In genomic region chr11:47533690-47534135, GRCh38 we compare ENCODE assay signal across 20 cellular contexts. TPM values are rescaled to one million over a fixed set of nuclear protein-coding genes. Genes with fewer than 3 reads are reported as not detected.
DNase-seq lines count a peak whose midpoint lies in the region; ATAC-seq, FAIRE-seq and TF ChIP-seq lines count a peak whose summit lies in the region.
"Had no signal": no experiment of that assay in that cellular context is flagged by ENCODE, and none has a peak within 500 bp of the region (broad histone marks: within the 10 kb centered on the region; RNA-seq: fewer than 3 reads in every experiment).

No MANE protein-coding gene starts in this region.

- peak overlapping the region; percentile 22 to 64 for H3K27ac ChIP-seq in ascending aorta
- H3K27ac ChIP-seq: epithelial cell of prostate, parathyroid adenoma had no signal

- no peaks in the 10 kb centered on the region for H3K27me3 ChIP-seq in ascending aorta

- peaks cover 12 to 44% of the 10 kb centered on the region in 2 donors for H3K4me1 ChIP-seq in ascending aorta

- H3K36me3 Mint-ChIP-seq in natural killer cell treated with Interleukin-12 subunit alpha and Interleukin-12 subunit beta and Interleukin-15 and Interleukin-18, amount 100 ng/mL, for 72 hours: no peaks in the 10 kb centered on the region
- no peaks in the 10 kb centered on the region for H3K36me3 Mint-ChIP-seq in glutamatergic neuron (ENCODE audit: unreplicated experiment)

- DNase-seq in AG04449 (ENCODE audit: low read depth, low spot score): peak; percentile 68
- peak; percentile 33 for DNase-seq in H4 (ENCODE audit: low spot score)
- DNase-seq in ascending aorta (ENCODE audit: low spot score in 2 of 2): no peak
- DNase-seq in natural killer cell treated with Interleukin-12 subunit alpha and Interleukin-12 subunit beta and Interleukin-15 and Interleukin-18, amount 100 ng/mL, for 72 hours (ENCODE audit: low spot score): no peak
- DNase-seq in glutamatergic neuron: no peak
- DNase-seq in RCC 7860 (ENCODE audit: low spot score): no peak
- no peak for DNase-seq in kidney glomerular epithelial cell (lab: John Stamatoyannopoulos, UW)
- DNase-seq: activated CD4-positive, alpha-beta T cell treated with anti-CD3 and anti-CD28 coated beads, Interleukin-2, amount 50 U/mL, for 1 hour; activated effector memory CD4-positive, alpha-beta T cell treated with Interleukin-2 at 50 U/mL for 16 hours; H7; stimulated activated CD4-positive, alpha-beta T cell treated with anti-CD3 and anti-CD28 coated beads, Interleukin-15, amount 100 ng/mL, for 24 hours had no signal

- POLR2A ChIA-PET in AG04449 (lab: Yijun Ruan, JAX): interaction anchor here (0.6 to 1.4 kb wide), 3 partner anchors 9 to 77 kb away, joined by 3 to 8 read pairs (median 3); no protein-coding TSS in a partner anchor

- intact Hi-C loops in ascending aorta (cut with DNase I): loop anchor here (2.0 kb wide), 1 partner anchor 19 kb away; the partner anchor contains the start of gene CELF1

- FAIRE-seq in islet of Langerhans (lab: Jason Lieb, UNC) (peak; percentile 17), RCC 7860 (lab: Jason Lieb, UNC) (no peak)

- no peak overlapping the region for H3K4me3 Mint-ChIP-seq in natural killer cell treated with Interleukin-12 subunit alpha and Interleukin-12 subunit beta and Interleukin-15 and Interleukin-18, amount 100 ng/mL, for 72 hours
- no peak overlapping the region for H3K4me3 Mint-ChIP-seq in glutamatergic neuron (ENCODE audit: unreplicated experiment)
- H3K4me3 Mint-ChIP-seq: B cell; T-helper 2 cell treated with Interferon-gamma antibody and Interleukin-4, amounts not matched to agents 5 μg/mL and 100 μg/mL, for 36 hours; type B pancreatic cell had no signal

- no peak for TF ChIP-seq CTCF in AG04449 (IDR thresholded peaks at IDR 0.05; ENCODE audit: insufficient read depth, low read length, missing control alignments)
- TF ChIP-seq CTCF in ascending aorta (IDR thresholded peaks at IDR 0.05): no peak
- no peak for TF ChIP-seq CTCF in glutamatergic neuron (IDR thresholded peaks at IDR 0.05; ENCODE audit: partially characterized antibody, unreplicated experiment)

- H3K9me3 ChIP-seq in ascending aorta: no peaks in the 10 kb centered on the region

- H3K27me3 Mint-ChIP-seq in natural killer cell treated with Interleukin-12 subunit alpha and Interleukin-12 subunit beta and Interleukin-15 and Interleukin-18, amount 100 ng/mL, for 72 hours: no peaks in the 10 kb centered on the region
- peaks cover 2% of the 10 kb centered on the region for H3K27me3 Mint-ChIP-seq in glutamatergic neuron (ENCODE audit: unreplicated experiment)
- H3K27me3 Mint-ChIP-seq: B cell, type B pancreatic cell had no signal

- CTCF ChIA-PET in AG04449 (lab: Yijun Ruan, JAX): interaction anchor here (1.9 kb wide), 1 partner anchor 19 kb away, joined by 10 read pairs; the partner anchor contains the start of gene CELF1

- H3K36me3 ChIP-seq in ascending aorta: no peaks in the 10 kb centered on the region

- H3K4me3 ChIP-seq in AG04449 (ENCODE audit: low read depth, low read length): no peak overlapping the region
- H3K4me3 ChIP-seq in ascending aorta: no peak overlapping the region

- no peak for ATAC-seq in natural killer cell treated with Interleukin-12 subunit alpha and Interleukin-12 subunit beta and Interleukin-15 and Interleukin-18, amount 100 ng/mL, for 72 hours

- H3K27ac Mint-ChIP-seq in natural killer cell treated with Interleukin-12 subunit alpha and Interleukin-12 subunit beta and Interleukin-15 and Interleukin-18, amount 100 ng/mL, for 72 hours: no peak overlapping the region
- no peak overlapping the region for H3K27ac Mint-ChIP-seq in glutamatergic neuron (ENCODE audit: unreplicated experiment)
- H3K27ac Mint-ChIP-seq: B cell; T-helper 2 cell treated with Interferon-gamma antibody and Interleukin-4, amounts not matched to agents 5 μg/mL and 100 μg/mL, for 36 hours had no signal

- no peaks in the 10 kb centered on the region for H3K9me3 Mint-ChIP-seq in natural killer cell treated with Interleukin-12 subunit alpha and Interleukin-12 subunit beta and Interleukin-15 and Interleukin-18, amount 100 ng/mL, for 72 hours
- H3K9me3 Mint-ChIP-seq in glutamatergic neuron (ENCODE audit: unreplicated experiment): peaks cover 3% of the 10 kb centered on the region
- H3K9me3 Mint-ChIP-seq: T-helper 2 cell treated with Interferon-gamma antibody and Interleukin-4, amounts not matched to agents 5 μg/mL and 100 μg/mL, for 36 hours; type B pancreatic cell had no signal

- peaks cover 10 to 21% of the 10 kb centered on the region in 2 donors for H3K4me1 Mint-ChIP-seq in natural killer cell treated with Interleukin-12 subunit alpha and Interleukin-12 subunit beta and Interleukin-15 and Interleukin-18, amount 100 ng/mL, for 72 hours (ENCODE audit: low read depth in 2 of 2)
- peaks cover 24% of the 10 kb centered on the region for H3K4me1 Mint-ChIP-seq in glutamatergic neuron (ENCODE audit: low read depth, unreplicated experiment)

RNA-seq across cellular contexts. Expression of gene CELF1, which starts 19.2 kb away (rescaled TPM):
- total RNA-seq in H4 (2014; rRNA removed; shearing (Covaris generic)): 52.1 and 58.8 TPM in 2 replicates
- 68.9 TPM for total RNA-seq in ascending aorta
- total RNA-seq in natural killer cell treated with Interleukin-12 subunit alpha and Interleukin-12 subunit beta and Interleukin-15 and Interleukin-18, amount 100 ng/mL, for 72 hours: 100 to 1,000 TPM; 165 to 230 TPM
- 261 TPM for total RNA-seq in glutamatergic neuron (ENCODE audit: unreplicated experiment)

RNA-seq across cellular contexts. Expression of gene PTPMT1, which starts 31.7 kb away (rescaled TPM):
- total RNA-seq in H4 (2014; rRNA removed; shearing (Covaris generic)): 108 and 137 TPM in 2 replicates
- total RNA-seq in ascending aorta (215 TPM), glutamatergic neuron (ENCODE audit: unreplicated experiment) (27.5 TPM)
- 10 to 100 TPM; 33.1 to 57.4 TPM for total RNA-seq in natural killer cell treated with Interleukin-12 subunit alpha and Interleukin-12 subunit beta and Interleukin-15 and Interleukin-18, amount 100 ng/mL, for 72 hours

RNA-seq across cellular contexts. Expression of gene KBTBD4, which starts 45.1 kb away (rescaled TPM):
- 30.8 and 35.5 TPM in 2 replicates for total RNA-seq in H4 (2014; rRNA removed; shearing (Covaris generic))
- total RNA-seq in ascending aorta (14.8 TPM), glutamatergic neuron (ENCODE audit: unreplicated experiment) (11.1 TPM)
- 10 to 100 TPM; 13.2 to 19.7 TPM for total RNA-seq in natural killer cell treated with Interleukin-12 subunit alpha and Interleukin-12 subunit beta and Interleukin-15 and Interleukin-18, amount 100 ng/mL, for 72 hours

RNA-seq across cellular contexts. Expression of gene NDUFS3, which starts 45.2 kb away (rescaled TPM):
- 94.6 and 122 TPM in 2 replicates for total RNA-seq in H4 (2014; rRNA removed; shearing (Covaris generic))
- total RNA-seq in ascending aorta: 19.9 TPM
- 100 to 1,000 TPM; 101 to 145 TPM for total RNA-seq in natural killer cell treated with Interleukin-12 subunit alpha and Interleukin-12 subunit beta and Interleukin-15 and Interleukin-18, amount 100 ng/mL, for 72 hours
- 122 TPM for total RNA-seq in glutamatergic neuron (ENCODE audit: unreplicated experiment)

RNA-seq across cellular contexts. Expression of gene FAM180B, which starts 52.8 kb away (rescaled TPM):
- total RNA-seq in H4 (2014; rRNA removed; shearing (Covaris generic)): not detected in 2 replicates
- not detected for total RNA-seq in ascending aorta
- total RNA-seq in natural killer cell treated with Interleukin-12 subunit alpha and Interleukin-12 subunit beta and Interleukin-15 and Interleukin-18, amount 100 ng/mL, for 72 hours: under 1 TPM; 0.31 to 0.62 TPM
- total RNA-seq in glutamatergic neuron (ENCODE audit: unreplicated experiment): not detected
- total RNA-seq: cardiac septum, Daoy, H7, HT-29 had no signal

Comparison
In these comparisons a context has a peak if more than half of its experiments do, and no peak if none do; other contexts are left out.
1. DNase-seq: peak in AG04449 (single experiment) and H4 (single experiment); none in ascending aorta (0 of 2), natural killer cell treated with Interleukin-12 subunit alpha and Interleukin-12 subunit beta and Interleukin-15 and Interleukin-18, amount 100 ng/mL, for 72 hours (single experiment), glutamatergic neuron (single experiment), RCC 7860 (single experiment) and kidney glomerular epithelial cell (single experiment).